In the genomic region with DNA sequence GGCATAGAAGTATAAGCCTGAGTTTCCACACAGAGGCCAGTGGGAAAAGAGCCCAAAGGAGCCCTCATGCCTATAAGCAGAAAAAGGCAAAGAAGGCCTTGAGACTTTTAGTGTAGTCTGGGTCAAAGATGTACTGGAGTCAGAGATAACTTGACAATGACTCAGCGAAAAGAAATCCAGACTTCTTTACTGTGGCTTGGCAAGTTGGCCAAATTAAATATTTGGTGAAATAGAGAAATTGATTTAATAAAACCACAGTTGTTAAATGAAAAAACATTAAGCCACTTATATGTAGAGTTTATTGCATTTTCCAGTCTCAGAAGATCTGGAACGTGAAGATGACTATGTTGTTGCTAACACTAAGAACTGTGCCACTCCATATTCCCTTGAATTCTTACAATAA, we compare ENCODE assay signal across 16 cellular contexts.
DNase-seq lines count a peak whose midpoint lies in the region; ATAC-seq, FAIRE-seq and TF ChIP-seq lines count a peak whose summit lies in the region.
"Had no signal": no experiment of that assay in that cellular context is flagged by ENCODE, and none has a peak within 500 bp of the region (broad histone marks: within the 10 kb centered on the region; RNA-seq: fewer than 3 reads in every experiment).

No MANE protein-coding gene starts in this region.

- peak overlapping the region; percentile 48 for H3K4me2 ChIP-seq in astrocyte (ENCODE audit: low read length)
- H3K4me2 ChIP-seq: BLaER1 treated with 17β-estradiol and CSF1 and Interleukin-3, amounts not matched to agents 10 nM and 100 nM had no signal

- ATAC-seq in GM19395 (IDR thresholded peaks at IDR 0.05; ENCODE audit: unreplicated experiment) (no peak), GM18858 (IDR thresholded peaks at IDR 0.05; ENCODE audit: unreplicated experiment) (no peak)

- no peaks in the 10 kb centered on the region for H3K36me3 Mint-ChIP-seq in astrocyte (ENCODE audit: low read depth, unreplicated experiment)

- no peak overlapping the region for H2AFZ ChIP-seq in astrocyte (ENCODE audit: low read depth, low read length)

- peak overlapping the region; percentile 43 for H3K27ac ChIP-seq in astrocyte (ENCODE audit: low read depth, low read length)
- H3K27ac ChIP-seq: BLaER1 treated with 17β-estradiol and CSF1 and Interleukin-3, amounts not matched to agents 10 nM and 100 nM had no signal

- H3K79me2 ChIP-seq in astrocyte (ENCODE audit: insufficient read depth, low read length): no peaks in the 10 kb centered on the region

- H3K9me3 ChIP-seq in astrocyte (ENCODE audit: insufficient read depth, low read depth, low read length): no peaks in the 10 kb centered on the region
- H3K9me3 ChIP-seq: BLaER1 treated with 17β-estradiol and CSF1 and Interleukin-3, amounts not matched to agents 10 nM and 100 nM had no signal

- peak; percentile 96 for FAIRE-seq in astrocyte (lab: Jason Lieb, UNC)
- FAIRE-seq: colon, GM19239 had no signal

- no peak overlapping the region for H3K4me3 ChIP-seq in AG04449 (ENCODE audit: low read depth, low read length)
- no peak overlapping the region for H3K4me3 ChIP-seq in HFF-Myc (replicated peaks; ENCODE audit: low read depth, low read length)
- H3K4me3 ChIP-seq in astrocyte (ENCODE audit: insufficient read depth, low read depth, low read length): no peak overlapping the region
- H3K4me3 ChIP-seq: BLaER1 treated with 17β-estradiol and CSF1 and Interleukin-3, amounts not matched to agents 10 nM and 100 nM had no signal

- H3K9me3 Mint-ChIP-seq in astrocyte (ENCODE audit: unreplicated experiment): no peaks in the 10 kb centered on the region
- H3K9me3 Mint-ChIP-seq: activated CD4-positive, alpha-beta T cell treated with anti-CD3 and anti-CD28 coated beads, Interleukin-2, amount 10 ng/mL, durations not matched to agents 24 days and 14 days had no signal

- POLR2A ChIA-PET in AG04449 (lab: Yijun Ruan, JAX): no interaction called here

- no peaks in the 10 kb centered on the region for H3K36me3 ChIP-seq in astrocyte (ENCODE audit: insufficient read depth, low read length)
- H3K36me3 ChIP-seq: BLaER1 treated with 17β-estradiol and CSF1 and Interleukin-3, amounts not matched to agents 10 nM and 100 nM had no signal

- no peak overlapping the region for H3K4me3 Mint-ChIP-seq in astrocyte (ENCODE audit: unreplicated experiment)
- H3K4me3 Mint-ChIP-seq: activated CD4-positive, alpha-beta T cell treated with anti-CD3 and anti-CD28 coated beads, Interleukin-2, amount 10 ng/mL, durations not matched to agents 24 days and 14 days had no signal

- CTCF ChIA-PET in AG04449 (lab: Yijun Ruan, JAX): no interaction called here

- peaks cover 29% of the 10 kb centered on the region for H3K4me1 Mint-ChIP-seq in astrocyte (ENCODE audit: low read depth, unreplicated experiment)

- peaks cover 15% of the 10 kb centered on the region for H3K4me1 ChIP-seq in astrocyte (ENCODE audit: insufficient read depth, low read length)

- TF ChIP-seq CTCF in AG04449 (IDR thresholded peaks at IDR 0.05; ENCODE audit: insufficient read depth, low read length, missing control alignments) (no peak), HFF-Myc (IDR thresholded peaks at IDR 0.05; ENCODE audit: low read depth, low read length, missing control alignments) (no peak), astrocyte (IDR thresholded peaks at IDR 0.05; ENCODE audit: insufficient read depth, low read depth, low read length) (no peak)

- H3K27me3 Mint-ChIP-seq in astrocyte (ENCODE audit: low read depth, unreplicated experiment): no peaks in the 10 kb centered on the region

- H3K27me3 ChIP-seq in astrocyte (ENCODE audit: insufficient read depth, low read length): no peaks in the 10 kb centered on the region
- H3K27me3 ChIP-seq: BLaER1 treated with 17β-estradiol and CSF1 and Interleukin-3, amounts not matched to agents 10 nM and 100 nM had no signal

- DNase-seq in AG04449 (ENCODE audit: low read depth, low spot score): peak; percentile 82
- peak; percentile 65 for DNase-seq in HFF-Myc (ENCODE audit: extremely low read depth, low read depth)
- peak; percentile 92 for DNase-seq in astrocyte (ENCODE audit: low read depth)
- peak; percentile 18 for DNase-seq in glomerular endothelial cell (ENCODE audit: extremely low read depth, low read depth, low spot score)
- no peak for DNase-seq in COR-L47 (lab: John Stamatoyannopoulos, UW)
- no peak for DNase-seq in NCI-H69 (lab: John Stamatoyannopoulos, UW)
- DNase-seq: activated CD4-positive, alpha-beta T cell treated with anti-CD3 and anti-CD28 coated beads, Interleukin-2, amount 10 ng/mL, durations not matched to agents 24 days and 14 days; hippocampal formation; NCI-H1092; NCI-H748 treated with DMSO at 0.1 percent for 48 hours; retina had no signal

- no peaks in the 10 kb centered on the region for H4K20me1 ChIP-seq in astrocyte (ENCODE audit: insufficient read depth, low read length)
- H4K20me1 ChIP-seq: BLaER1 treated with 17β-estradiol and CSF1 and Interleukin-3, amounts not matched to agents 10 nM and 100 nM had no signal

- no peak overlapping the region for H3K9ac ChIP-seq in astrocyte (ENCODE audit: low read length)
- H3K9ac ChIP-seq: BLaER1 treated with 17β-estradiol and CSF1 and Interleukin-3, amounts not matched to agents 10 nM and 100 nM had no signal

- H3K27ac Mint-ChIP-seq in astrocyte (ENCODE audit: unreplicated experiment): peak overlapping the region; percentile 89
- H3K27ac Mint-ChIP-seq: activated CD4-positive, alpha-beta T cell treated with anti-CD3 and anti-CD28 coated beads, Interleukin-2, amount 10 ng/mL, durations not matched to agents 24 days and 14 days had no signal

Comparison
In these comparisons a context has a peak if more than half of its experiments do, and no peak if none do; other contexts are left out.
1. DNase-seq: peak in AG04449 (single experiment), HFF-Myc (single experiment), astrocyte (single experiment) and glomerular endothelial cell (single experiment); none in COR-L47 (single experiment) and NCI-H69 (single experiment).